28 cellular contexts compared by ENCODE assay signal in genomic region chr3:149251186-149251585, GRCh38. TPM values are rescaled to one million over a fixed set of nuclear protein-coding genes. Genes with fewer than 3 reads are reported as not detected.
"Had no signal": no experiment of that assay in that cellular context is flagged by ENCODE, and none has a peak within 500 bp of the region (broad histone marks: within the 10 kb centered on the region; RNA-seq: fewer than 3 reads in every experiment).

No MANE protein-coding gene starts in this region.

- H3K27me3 ChIP-seq: left lung, neural progenitor cell, ovary, right atrium auricular region, right lobe of liver, stomach, testis, thyroid gland, transverse colon, upper lobe of left lung, vagina had no signal

- ATAC-seq: left colon; left lung; mucosa of descending colon; naive thymus-derived CD8-positive, alpha-beta T cell; stimulated activated naive B cell treated with anti-CD40 and anti-IgM and Interleukin-4, amounts not matched to agents 10 μg/mL and 1 μg/mL and 100 μg/mL, for 72 hours; stimulated activated naive CD8-positive, alpha-beta T cell treated with anti-CD3 and anti-CD28 coated beads, Interleukin-15, Interleukin-2, amounts not matched to agents 100 U/mL and 50 U/mL, for 24 hours had no signal

- H2AFZ ChIP-seq: neural progenitor cell had no signal

- H3K27ac ChIP-seq: left lung, neural progenitor cell, ovary, right atrium auricular region, right lobe of liver, stomach, testis, thyroid gland, transverse colon, upper lobe of left lung, vagina had no signal

- H3K36me3 ChIP-seq: left lung, neural progenitor cell, ovary, right atrium auricular region, right lobe of liver, stomach, thyroid gland, transverse colon, upper lobe of left lung, vagina had no signal

- H3K9me3 ChIP-seq: left lung, mucosa of descending colon, ovary, right atrium auricular region, right lobe of liver, stomach, testis, thyroid gland, transverse colon, upper lobe of left lung, vagina had no signal

- H3K4me3 ChIP-seq: left lung, lung, mucosa of descending colon, neural progenitor cell, ovary, right atrium auricular region, right lobe of liver, smooth muscle cell, stomach, testis, thyroid gland, transverse colon, upper lobe of left lung, vagina had no signal

- DNase-seq: hypothalamus; immature natural killer cell; kidney; left colon; left lung; midbrain; mucosa of descending colon; naive thymus-derived CD8-positive, alpha-beta T cell; ovary; right lobe of liver; stimulated activated CD4-positive, alpha-beta T cell treated with anti-CD3 and anti-CD28 coated beads, Interleukin-1b, Interleukin-23, amount 100 ng/mL, for 48 hours; stimulated activated CD4-positive, alpha-beta T cell treated with anti-CD3 and anti-CD28 coated beads, Interleukin-2, amount 100 ng/mL, for 48 hours; stimulated activated CD4-positive, alpha-beta T cell treated with anti-CD3 and anti-CD28 coated beads, Interleukin-4, amount 100 ng/mL, for 4 hours; stimulated activated CD8-positive, alpha-beta memory T cell treated with anti-CD3 and anti-CD28 coated beads, Interleukin-4, amount 100 ng/mL, for 48 hours; stimulated activated naive B cell treated with anti-CD40 and anti-IgM and Interleukin-4, amounts not matched to agents 10 μg/mL and 1 μg/mL and 100 μg/mL, for 72 hours; stimulated activated naive CD8-positive, alpha-beta T cell treated with anti-CD3 and anti-CD28 coated beads, Interleukin-15, Interleukin-2, amounts not matched to agents 100 U/mL and 50 U/mL, for 24 hours; stomach; testis; thyroid gland; transverse colon; upper lobe of left lung had no signal

- H3K4me2 ChIP-seq: neural progenitor cell, smooth muscle cell had no signal

- H3K9ac ChIP-seq: neural progenitor cell had no signal

- FAIRE-seq: islet of Langerhans, kidney had no signal

RNA-seq across cellular contexts. Expression of gene CP, which starts 29.6 kb away (rescaled TPM):
- total RNA-seq: myocyte; naive thymus-derived CD8-positive, alpha-beta T cell had no signal
- polyA plus RNA-seq: smooth muscle cell had no signal
